In the genomic region with DNA sequence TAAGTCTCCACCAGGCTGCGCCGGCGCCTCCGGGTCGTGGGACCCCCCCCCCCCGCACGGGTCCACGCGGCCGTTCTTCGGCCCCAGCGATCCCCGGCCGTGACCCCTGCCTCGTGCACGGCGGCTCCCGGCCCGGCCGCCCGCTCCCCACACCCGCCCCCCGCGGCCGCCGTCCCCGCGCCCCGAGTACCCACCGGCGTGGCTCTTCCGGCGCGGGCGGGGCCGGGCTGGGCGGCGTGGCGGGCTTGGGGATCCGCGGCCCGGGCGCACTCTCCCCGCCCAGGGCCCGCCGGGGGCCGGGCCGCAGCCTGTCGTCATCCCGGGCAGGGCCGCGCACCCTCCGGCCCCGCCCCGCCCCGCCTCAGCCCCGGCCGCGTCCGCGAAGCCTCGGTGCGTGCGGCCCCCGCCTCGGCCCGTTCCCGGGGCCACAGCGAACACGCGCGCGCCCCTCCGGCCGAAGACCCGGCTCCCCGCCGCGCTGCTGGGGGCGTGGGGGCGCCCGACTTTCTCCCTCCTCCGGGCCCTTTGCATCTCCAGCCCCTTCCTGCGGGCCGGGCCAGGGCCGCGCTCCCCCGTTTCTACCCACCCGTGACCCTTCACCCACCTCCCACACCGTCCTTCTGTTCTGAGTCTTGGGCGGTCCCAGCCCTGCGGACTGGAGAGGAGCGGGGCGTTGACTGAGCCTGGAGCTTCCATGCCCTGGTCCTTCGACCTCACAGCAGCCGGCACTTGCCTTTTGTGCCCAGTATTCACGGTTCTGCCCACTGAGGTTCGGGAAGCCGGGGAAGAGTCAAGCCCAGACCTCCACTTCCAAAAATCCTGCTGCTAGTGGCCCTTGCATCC, we compare ENCODE assay signal across 8 cellular contexts. TPM values are rescaled to one million over a fixed set of nuclear protein-coding genes. Genes with fewer than 3 reads are reported as not detected.
A peak's percentile ranks its signal among the peaks of the same experiment; 100 is the strongest.
DNase-seq lines count a peak whose midpoint lies in the region; ATAC-seq and TF ChIP-seq lines count a peak whose summit lies in the region.

No MANE protein-coding gene starts in this region.

- peak overlapping the region; percentile 61 for H3K27ac ChIP-seq in smooth muscle cell (ENCODE audit: low read depth)

- H3K9me3 ChIP-seq in smooth muscle cell (replicated peaks; ENCODE audit: low read depth), result no peaks in the 10 kb centered on the region

- H3K9ac ChIP-seq in smooth muscle cell (ENCODE audit: low read depth), result peak overlapping the region; percentile 76

- WGBS in smooth muscle cell (ENCODE audit: low lambda C conversion rate), result 9% methylated on average over 17 of the region's 99 CpGs

- peaks cover 22% of the 10 kb centered on the region for H3K79me2 ChIP-seq in smooth muscle cell (ENCODE audit: low read depth)

- ATAC-seq in HG02642 (IDR thresholded peaks at IDR 0.05; ENCODE audit: poor library complexity, unreplicated experiment) (peak; percentile 53), GM21825 (IDR thresholded peaks at IDR 0.05; ENCODE audit: unreplicated experiment) (no peak)

- H3F3A ChIP-seq in smooth muscle cell (ENCODE audit: low read depth), result peaks cover 24% of the 10 kb centered on the region

- peaks cover 9% of the 10 kb centered on the region for H3K4me1 ChIP-seq in smooth muscle cell (ENCODE audit: low read depth)

- H3K4me2 ChIP-seq in smooth muscle cell, result peak overlapping the region; percentile 98

- peak overlapping the region; percentile 79 for H3K4me3 ChIP-seq in smooth muscle cell

- no peak overlapping the region for H2AFZ ChIP-seq in smooth muscle cell (ENCODE audit: low read depth)

- H3K36me3 ChIP-seq in smooth muscle cell (ENCODE audit: low read depth), result no peaks in the 10 kb centered on the region

- TF ChIP-seq CTCF in smooth muscle cell (IDR thresholded peaks at IDR 0.05; ENCODE audit: borderline replicate concordance, insufficient read depth, poor library complexity, severe bottlenecking), result no peak

- H4K20me1 ChIP-seq in smooth muscle cell (ENCODE audit: low read depth), result no peaks in the 10 kb centered on the region

- DNase-seq in NCI-H345 (lab: John Stamatoyannopoulos, UW) (peak; percentile 8), NCI-H345 treated with DMSO at 0.1 percent for 48 hours (lab: John Stamatoyannopoulos, UW; ENCODE audit: unreplicated experiment) (no peak), RPMI8226 (peak; percentile 59), T47D (ENCODE audit: low read depth in 1 of 2, low spot score in 1 of 2) (peak; percentile 69 to 80), iris pigment epithelial cell (ENCODE audit: low read depth) (peak; percentile 39), smooth muscle cell (lab: John Stamatoyannopoulos, UW; ENCODE audit: unreplicated experiment) (peak; percentile 46)

- in situ Hi-C loops in T47D (cut with HindIII; ENCODE audit: low pct_unique_long_range_greater_than_20kb, low sequenced_read_pairs), result no loop called here

- no peaks in the 10 kb centered on the region for H3K27me3 ChIP-seq in smooth muscle cell (ENCODE audit: low read depth)

RNA-seq across cellular contexts. Expression of gene MYO1C, which starts 0.9 kb away (rescaled TPM):
- 61.8 and 80.4 TPM in 2 replicates for total RNA-seq in smooth muscle cell
- polyA plus RNA-seq in smooth muscle cell, result 81.5 and 99.9 TPM in 2 replicates

RNA-seq across cellular contexts. Expression of gene INPP5K, which starts 24.8 kb away (rescaled TPM):
- total RNA-seq in smooth muscle cell, result 12.6 and 32.3 TPM in 2 replicates
- polyA plus RNA-seq in smooth muscle cell, result 9.6 and 19.7 TPM in 2 replicates

RNA-seq across cellular contexts. Expression of gene CRK, which starts 35.6 kb away (rescaled TPM):
- total RNA-seq in smooth muscle cell, result 49.7 and 64.5 TPM in 2 replicates
- polyA plus RNA-seq in smooth muscle cell, result 56.8 and 69.4 TPM in 2 replicates
